8 cellular contexts compared by ENCODE assay signal in genomic region chr2:111492995-111493719, GRCh38.
A peak's percentile ranks its signal among the peaks of the same experiment; 100 is the strongest.
DNase-seq lines count a peak whose midpoint lies in the region; ATAC-seq and TF ChIP-seq lines count a peak whose summit lies in the region.
"Not testable (repeated sequence)": the region's sequence is repeated elsewhere in the genome, so short reads cannot be mapped to it uniquely, and the experiment has no call there.

No MANE protein-coding gene starts in this region.

- whole genome bisulfite sequencing in heart right ventricle, 2 donors = 33 to 60% methylated on average over 3 to 6 of the region's 20 CpGs
- WGBS in suprapubic skin = no CpG with 5 or more reads among the region's 20 CpGs

- POLR2A ChIA-PET in Panc1 (lab: Charles Lee) = not testable (repeated sequence)

- H3K9me3 ChIP-seq in BLaER1; Panc1 (ENCODE audit: control insufficient read depth, insufficient read depth, low read depth, low read length); heart right ventricle; suprapubic skin: not testable (repeated sequence)

- not testable (repeated sequence) for H3K27me3 ChIP-seq in BLaER1; Panc1 (ENCODE audit: control insufficient read depth, insufficient read depth, low read length); heart right ventricle; suprapubic skin

- intact Hi-C loops in Panc1 (cut with micrococcal nuclease; ENCODE audit: unreplicated experiment); activated T-helper 1 cell treated with anti-CD3 and anti-CD28 coated beads, Interleukin-12 subunit alpha, Interleukin-12 subunit beta, Interleukin-2, Interleukin-4 antibody, amounts not matched to agents 30 ng/mL and 10 ng/mL and 1 ng/mL, durations not matched to agents 14 hours and 24 hours and 36 hours (cut with micrococcal nuclease); heart right ventricle (cut with DNase I); natural killer cell (cut with micrococcal nuclease): not testable (repeated sequence)

- TF ChIP-seq EP300 in suprapubic skin (IDR thresholded peaks at IDR 0.05) = not testable (repeated sequence)

- not testable (repeated sequence) for H3K9me3 Mint-ChIP-seq in activated T-helper 1 cell treated with anti-CD3 and anti-CD28 coated beads, Interleukin-12 subunit alpha, Interleukin-12 subunit beta, Interleukin-2, Interleukin-4 antibody, amounts not matched to agents 30 ng/mL and 10 ng/mL and 1 ng/mL, durations not matched to agents 14 hours and 24 hours and 36 hours; natural killer cell

- H3K4me1 Mint-ChIP-seq in activated T-helper 1 cell treated with anti-CD3 and anti-CD28 coated beads, Interleukin-12 subunit alpha, Interleukin-12 subunit beta, Interleukin-2, Interleukin-4 antibody, amounts not matched to agents 30 ng/mL and 10 ng/mL and 1 ng/mL, durations not matched to agents 14 hours and 24 hours and 36 hours (ENCODE audit: low read depth) = peaks cover 26% of the 10 kb centered on the region
- peaks cover 0 to 12% of the 10 kb centered on the region in 2 donors for H3K4me1 Mint-ChIP-seq in natural killer cell

- H3K36me3 Mint-ChIP-seq in activated T-helper 1 cell treated with anti-CD3 and anti-CD28 coated beads, Interleukin-12 subunit alpha, Interleukin-12 subunit beta, Interleukin-2, Interleukin-4 antibody, amounts not matched to agents 30 ng/mL and 10 ng/mL and 1 ng/mL, durations not matched to agents 14 hours and 24 hours and 36 hours (ENCODE audit: low read depth) = peaks cover 18% of the 10 kb centered on the region
- not testable (repeated sequence) for H3K36me3 Mint-ChIP-seq in natural killer cell

- H3K27ac Mint-ChIP-seq in activated T-helper 1 cell treated with anti-CD3 and anti-CD28 coated beads, Interleukin-12 subunit alpha, Interleukin-12 subunit beta, Interleukin-2, Interleukin-4 antibody, amounts not matched to agents 30 ng/mL and 10 ng/mL and 1 ng/mL, durations not matched to agents 14 hours and 24 hours and 36 hours = peak overlapping the region; percentile 87
- peak overlapping the region; percentile 81 to 82 for H3K27ac Mint-ChIP-seq in natural killer cell

- H3K9ac ChIP-seq in BLaER1 = not testable (repeated sequence)

- CTCF ChIA-PET in Panc1 (lab: Charles Lee) = not testable (repeated sequence)

- TF ChIP-seq CTCF in Panc1 (IDR thresholded peaks at IDR 0.05); choroid plexus epithelial cell (conservative IDR thresholded peaks at IDR 0.05; ENCODE audit: low read depth, low read length); heart right ventricle (IDR thresholded peaks at IDR 0.05); natural killer cell (IDR thresholded peaks at IDR 0.05); suprapubic skin (IDR thresholded peaks at IDR 0.05): not testable (repeated sequence)

- DNase-seq in Panc1 (ENCODE audit: low read depth, low spot score); activated T-helper 1 cell treated with anti-CD3 and anti-CD28 coated beads, Interleukin-12 subunit alpha, Interleukin-12 subunit beta, Interleukin-2, Interleukin-4 antibody, amounts not matched to agents 30 ng/mL and 10 ng/mL and 1 ng/mL, durations not matched to agents 14 hours and 24 hours and 36 hours (ENCODE audit: low spot score); choroid plexus epithelial cell (ENCODE audit: low read depth); heart right ventricle; natural killer cell; suprapubic skin (ENCODE audit: low spot score in 2 of 2): not testable (repeated sequence)

- not testable (repeated sequence) for H3K36me3 ChIP-seq in BLaER1; Panc1 (ENCODE audit: control insufficient read depth, insufficient read depth, low read length); heart right ventricle; suprapubic skin

- in situ Hi-C loops in Panc1 (cut with HindIII; ENCODE audit: low pct_unique_long_range_greater_than_20kb, low sequenced_read_pairs) = not testable (repeated sequence)

- H3K4me3 Mint-ChIP-seq in activated T-helper 1 cell treated with anti-CD3 and anti-CD28 coated beads, Interleukin-12 subunit alpha, Interleukin-12 subunit beta, Interleukin-2, Interleukin-4 antibody, amounts not matched to agents 30 ng/mL and 10 ng/mL and 1 ng/mL, durations not matched to agents 14 hours and 24 hours and 36 hours = peak overlapping the region; percentile 90
- H3K4me3 Mint-ChIP-seq in natural killer cell = peak overlapping the region; percentile 85

- not testable (repeated sequence) for BruUV-seq in Panc1 (replicated peaks; lab: Mats Ljungman, UMichigan)

- not testable (repeated sequence) for H3K27me3 Mint-ChIP-seq in activated T-helper 1 cell treated with anti-CD3 and anti-CD28 coated beads, Interleukin-12 subunit alpha, Interleukin-12 subunit beta, Interleukin-2, Interleukin-4 antibody, amounts not matched to agents 30 ng/mL and 10 ng/mL and 1 ng/mL, durations not matched to agents 14 hours and 24 hours and 36 hours (ENCODE audit: insufficient read depth); natural killer cell (ENCODE audit: low read depth in 2 of 2)

- not testable (repeated sequence) for H3K4me3 ChIP-seq in BLaER1
- H3K4me3 ChIP-seq in Panc1 (ENCODE audit: low read depth in 2 of 2, low read length in 2 of 2) (peak overlapping the region; percentile 47 to 62), choroid plexus epithelial cell (ENCODE audit: low read depth, low read length) (peak overlapping the region; percentile 58), heart right ventricle (peak overlapping the region in 8 of 10 donors; percentile 12 to 59 (median 54)), suprapubic skin (peak overlapping the region; percentile 22)

- ATAC-seq in HG02642 (IDR thresholded peaks at IDR 0.05; ENCODE audit: poor library complexity, unreplicated experiment) = peak; percentile 4
- ATAC-seq in Panc1 = peak; percentile 71
- peak; percentile 43 to 73 (median 54) for ATAC-seq in heart right ventricle
- peak in 1 of 3 donors; percentile 11 for ATAC-seq in natural killer cell

- peak overlapping the region; percentile 44 for H3K4me2 ChIP-seq in BLaER1

- not testable (repeated sequence) for H3K27ac ChIP-seq in BLaER1
- H3K27ac ChIP-seq in Panc1 (ENCODE audit: low read length) (peak overlapping the region; percentile 70), heart right ventricle (peak overlapping the region in 9 of 10 donors; percentile 39 to 89 (median 83)), suprapubic skin (peak overlapping the region; percentile 65)

- not testable (repeated sequence) for H4K20me1 ChIP-seq in BLaER1

- not testable (repeated sequence) for TF ChIP-seq POLR2A in suprapubic skin (IDR thresholded peaks at IDR 0.05)

- not testable (repeated sequence) for H3K4me1 ChIP-seq in BLaER1; Panc1 (ENCODE audit: control insufficient read depth, insufficient read depth, low read length); suprapubic skin
- H3K4me1 ChIP-seq in heart right ventricle = peaks cover 0 to 28% (median 5%) of the 10 kb centered on the region in 9 donors
